In genomic region chr20:19690462-19690861, GRCh38 we compare ENCODE assay signal across 22 cellular contexts.
"Had no signal": no experiment of that assay in that cellular context is flagged by ENCODE, and none has a peak within 500 bp of the region (broad histone marks: within the 10 kb centered on the region; RNA-seq: fewer than 3 reads in every experiment).

No MANE protein-coding gene starts in this region.

- H3K9me3 ChIP-seq: body of pancreas, mucosa of descending colon, thoracic aorta, upper lobe of left lung had no signal

- H3K27me3 ChIP-seq: body of pancreas, upper lobe of left lung had no signal

- DNase-seq: activated CD4-positive, alpha-beta T cell treated with anti-CD3 and anti-CD28 coated beads, Interleukin-2, amount 10 ng/mL, durations not matched to agents 7 days and 5 days; activated CD4-positive, CD25-positive, alpha-beta regulatory T cell treated with anti-CD3 and anti-CD28 coated beads, Interleukin-2, amount 50 U/mL, for 72 hours; activated CD8-positive, alpha-beta memory T cell treated with anti-CD3 and anti-CD28 coated beads, Interleukin-2, amount 10 ng/mL, durations not matched to agents 7 days and 5 days; activated CD8-positive, alpha-beta T cell treated with anti-CD3 and anti-CD28 coated beads for 36 hours; activated effector memory CD4-positive, alpha-beta T cell treated with anti-CD3 and anti-CD28 coated beads, Interleukin-2, amount 50 U/mL, for 16 hours; activated naive CD4-positive, alpha-beta T cell treated with anti-CD3 and anti-CD28 coated beads, Interleukin-2, amount 10 ng/mL, durations not matched to agents 7 days and 5 days; activated T-cell treated with anti-CD3 and anti-CD28 coated beads for 4 hours; amygdala; body of pancreas; dermis blood vessel endothelial cell; effector CD8-positive, alpha-beta T cell; erythroblast; hippocampal formation; mucosa of descending colon; nucleus accumbens; posterior cingulate gyrus; stimulated activated CD4-positive, alpha-beta T cell treated with anti-CD3 and anti-CD28 coated beads, Interleukin-4, amount 100 ng/mL, for 24 hours; stimulated activated naive CD4-positive, alpha-beta T cell treated with Interleukin-2 at 50 U/mL for 16 hours; T-cell; upper lobe of left lung; WERI-Rb-1 had no signal

- H3K36me3 ChIP-seq: thoracic aorta, upper lobe of left lung, WERI-Rb-1 had no signal

- H3K4me3 ChIP-seq: body of pancreas, mucosa of descending colon, thoracic aorta, upper lobe of left lung had no signal

- H3K4me1 ChIP-seq: body of pancreas had no signal

- ATAC-seq: activated CD8-positive, alpha-beta memory T cell treated with anti-CD3 and anti-CD28 coated beads, Interleukin-2, amount 10 ng/mL, durations not matched to agents 7 days and 5 days; activated CD8-positive, alpha-beta T cell treated with anti-CD3 and anti-CD28 coated beads for 36 hours; body of pancreas; T-cell had no signal

- H3K27ac ChIP-seq: body of pancreas, thoracic aorta, upper lobe of left lung, WERI-Rb-1 had no signal
